Comparison of ENCODE assay signal across 2 cellular contexts in genomic region chr17:55620023-55620422, GRCh38.
TF ChIP-seq lines count a peak whose summit lies in the region.

No MANE protein-coding gene starts in this region.

TF ChIP-seq in HepG2, 621 proteins besides CTCF, POLR2A, EP300 and RAD21 (continued from another document):
- TF ChIP-seq ZNF138 (CRISPR knock-in tag; IDR thresholded peaks at IDR 0.05; ENCODE audit: low read depth) (no peak), ZBTB42 (CRISPR knock-in tag; IDR thresholded peaks at IDR 0.05) (no peak), ZNF205 (CRISPR knock-in tag; IDR thresholded peaks at IDR 0.05) (no peak), ZNF7 (CRISPR knock-in tag; IDR thresholded peaks at IDR 0.05) (no peak), RCOR2 (CRISPR knock-in tag; IDR thresholded peaks at IDR 0.05) (no peak)
- TF ChIP-seq, protein P1, sequence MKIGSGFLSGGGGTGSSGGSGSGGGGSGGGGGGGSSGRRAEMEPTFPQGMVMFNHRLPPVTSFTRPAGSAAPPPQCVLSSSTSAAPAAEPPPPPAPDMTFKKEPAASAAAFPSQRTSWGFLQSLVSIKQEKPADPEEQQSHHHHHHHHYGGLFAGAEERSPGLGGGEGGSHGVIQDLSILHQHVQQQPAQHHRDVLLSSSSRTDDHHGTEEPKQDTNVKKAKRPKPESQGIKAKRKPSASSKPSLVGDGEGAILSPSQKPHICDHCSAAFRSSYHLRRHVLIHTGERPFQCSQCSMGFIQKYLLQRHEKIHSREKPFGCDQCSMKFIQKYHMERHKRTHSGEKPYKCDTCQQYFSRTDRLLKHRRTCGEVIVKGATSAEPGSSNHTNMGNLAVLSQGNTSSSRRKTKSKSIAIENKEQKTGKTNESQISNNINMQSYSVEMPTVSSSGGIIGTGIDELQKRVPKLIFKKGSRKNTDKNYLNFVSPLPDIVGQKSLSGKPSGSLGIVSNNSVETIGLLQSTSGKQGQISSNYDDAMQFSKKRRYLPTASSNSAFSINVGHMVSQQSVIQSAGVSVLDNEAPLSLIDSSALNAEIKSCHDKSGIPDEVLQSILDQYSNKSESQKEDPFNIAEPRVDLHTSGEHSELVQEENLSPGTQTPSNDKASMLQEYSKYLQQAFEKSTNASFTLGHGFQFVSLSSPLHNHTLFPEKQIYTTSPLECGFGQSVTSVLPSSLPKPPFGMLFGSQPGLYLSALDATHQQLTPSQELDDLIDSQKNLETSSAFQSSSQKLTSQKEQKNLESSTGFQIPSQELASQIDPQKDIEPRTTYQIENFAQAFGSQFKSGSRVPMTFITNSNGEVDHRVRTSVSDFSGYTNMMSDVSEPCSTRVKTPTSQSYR (CRISPR knock-in tag; IDR thresholded peaks at IDR 0.05; ENCODE audit: borderline replicate concordance): no peak

TF ChIP-seq in endothelial cell of umbilical vein, 7 proteins besides CTCF, POLR2A, EP300 and RAD21 (continued from another document):
- TF ChIP-seq MAX (IDR thresholded peaks at IDR 0.05; ENCODE audit: insufficient read depth, insufficient read length) (no peak), GATA2 (IDR thresholded peaks at IDR 0.05; ENCODE audit: insufficient read depth, insufficient read length, low read depth, low read length) (no peak), MYC (IDR thresholded peaks at IDR 0.05; ENCODE audit: low read depth, low read length) (no peak), FOS (IDR thresholded peaks at IDR 0.05; ENCODE audit: borderline replicate concordance, insufficient read depth, low read length) (no peak), JUN (IDR thresholded peaks at IDR 0.05; ENCODE audit: borderline replicate concordance, insufficient read depth, insufficient read length, low read depth) (no peak)
